In the genomic region with DNA sequence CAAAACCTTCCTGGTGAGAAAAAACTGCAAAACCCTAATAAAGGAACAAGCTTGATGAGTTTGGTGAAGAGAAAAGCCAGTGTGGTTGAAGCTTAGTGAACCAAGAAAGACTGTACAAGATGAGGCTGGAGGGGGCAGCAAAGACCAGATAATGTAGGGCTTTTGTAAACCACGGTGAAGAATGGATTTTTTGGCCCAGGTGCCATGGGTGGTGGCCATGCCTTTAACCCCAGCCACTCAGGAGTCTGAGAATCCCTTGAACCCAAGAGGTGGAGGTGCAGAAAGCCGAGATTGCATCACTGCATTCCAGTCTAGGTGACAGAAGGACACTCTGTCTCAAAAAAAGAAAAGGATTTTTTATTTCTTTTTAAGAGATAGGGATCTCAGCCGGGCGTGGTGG, we compare ENCODE assay signal across 14 cellular contexts. TPM values are rescaled to one million over a fixed set of nuclear protein-coding genes. Genes with fewer than 3 reads are reported as not detected.
A peak's percentile ranks its signal among the peaks of the same experiment; 100 is the strongest.
DNase-seq lines count a peak whose midpoint lies in the region; ATAC-seq and TF ChIP-seq lines count a peak whose summit lies in the region.
"Had no signal": no experiment of that assay in that cellular context is flagged by ENCODE, and none has a peak within 500 bp of the region (broad histone marks: within the 10 kb centered on the region; RNA-seq: fewer than 3 reads in every experiment).

No MANE protein-coding gene starts in this region.

- no peak overlapping the region for H3K4me2 ChIP-seq in DND-41 (ENCODE audit: insufficient read depth, low read length)
- H3K4me2 ChIP-seq in hepatocyte: no peak overlapping the region

- H4K20me1 ChIP-seq in DND-41 (ENCODE audit: insufficient read depth, low read length): 0 out of 2 replicates have a peak, but pooled peaks cover 9% of the 10 kb centered on the region
- H4K20me1 ChIP-seq in hepatocyte (ENCODE audit: insufficient read depth, poor library complexity, severe bottlenecking): no peaks in the 10 kb centered on the region

- no peak overlapping the region for H3K27ac ChIP-seq in DND-41 (ENCODE audit: low read length)
- H3K27ac ChIP-seq in RWPE1: peak overlapping the region; percentile 26
- no peak overlapping the region for H3K27ac ChIP-seq in hepatocyte
- H3K27ac ChIP-seq: neutrophil, Peyer's patch, VCaP had no signal

- H3K4me1 ChIP-seq in DND-41 (ENCODE audit: insufficient read depth, low read length) (peaks cover 37% of the 10 kb centered on the region), hepatocyte (ENCODE audit: insufficient read depth) (no peaks in the 10 kb centered on the region)

- DNase-seq in DND-41: no peak
- DNase-seq in GM20000 (ENCODE audit: low spot score): no peak
- no peak for DNase-seq in RWPE1 (ENCODE audit: low spot score)
- peak; percentile 18 for DNase-seq in hepatocyte (ENCODE audit: low spot score)
- DNase-seq in iPS-NIHi7 (ENCODE audit: extremely low spot score): no peak
- no peak for DNase-seq in NCI-H526 (lab: John Stamatoyannopoulos, UW)
- DNase-seq: activated gamma-delta T cell, kidney glomerular epithelial cell, NCI-H2029, Peyer's patch had no signal

- POLR2A ChIA-PET in RWPE1 (lab: Yijun Ruan, JAX; ENCODE audit: low non-redundant PET): interaction anchor here (0.5 kb wide), 1 partner anchor 38 kb away, joined by 3 read pairs; no protein-coding TSS in a partner anchor

- H3K9me3 ChIP-seq in DND-41 (ENCODE audit: insufficient read depth, low read length, severe bottlenecking): no peaks in the 10 kb centered on the region
- H3K9me3 ChIP-seq in hepatocyte (ENCODE audit: low read depth): no peaks in the 10 kb centered on the region
- H3K9me3 ChIP-seq: neutrophil, Peyer's patch had no signal

- no peaks in the 10 kb centered on the region for H3K9me2 ChIP-seq in hepatocyte (replicated peaks; ENCODE audit: insufficient read depth)

- TF ChIP-seq CTCF in DND-41 (IDR thresholded peaks at IDR 0.05; ENCODE audit: borderline replicate concordance, extremely low read depth, low read length, poor library complexity, severe bottlenecking) (peak; percentile 48), GM20000 (IDR thresholded peaks at IDR 0.05; ENCODE audit: extremely low read depth, missing control alignments) (peak; percentile 13), RWPE1 (conservative IDR thresholded peaks at IDR 0.05; ENCODE audit: low read depth) (no peak), hepatocyte (IDR thresholded peaks at IDR 0.05; ENCODE audit: poor library complexity) (peak; percentile 15)

- H2AFZ ChIP-seq in DND-41 (ENCODE audit: low read depth, low read length) (no peak overlapping the region), hepatocyte (no peak overlapping the region)

- 66% methylated on average over 4 of the region's 4 CpGs for WGBS in hepatocyte (ENCODE audit: low lambda C conversion rate, missing lambda C conversion rate)

- H3K4me3 ChIP-seq in DND-41 (ENCODE audit: low read depth in 1 of 2, low read length in 2 of 2): no peak overlapping the region
- H3K4me3 ChIP-seq in hepatocyte: no peak overlapping the region
- H3K4me3 ChIP-seq: Peyer's patch had no signal

- CTCF ChIA-PET in RWPE1 (lab: Yijun Ruan, JAX): interaction anchor here (0.7 to 0.8 kb wide), 2 partner anchors 35 to 624 kb away, joined by 3 read pairs; no protein-coding TSS in a partner anchor

- ATAC-seq in DND-41 (ENCODE audit: insufficient read depth, low read depth) (no peak), GM18873 (IDR thresholded peaks at IDR 0.05; ENCODE audit: low FRiP score, unreplicated experiment) (no peak)
- ATAC-seq: stimulated activated effector memory CD8-positive, alpha-beta T cell treated with anti-CD3 and anti-CD28 coated beads, Interleukin-12 subunit alpha, Interleukin-12 subunit beta, amount 100 ng/mL, for 72 hours had no signal

- H3K36me3 ChIP-seq in DND-41 (ENCODE audit: insufficient read depth, low read length): peaks cover 30% of the 10 kb centered on the region
- no peaks in the 10 kb centered on the region for H3K36me3 ChIP-seq in hepatocyte (replicated peaks; ENCODE audit: insufficient read depth, low read depth)

- H3K27me3 ChIP-seq in DND-41 (ENCODE audit: insufficient read depth, low read length, poor library complexity): no peaks in the 10 kb centered on the region
- no peaks in the 10 kb centered on the region for H3K27me3 ChIP-seq in hepatocyte
- H3K27me3 ChIP-seq: neutrophil, Peyer's patch had no signal

- H3K79me2 ChIP-seq in DND-41 (ENCODE audit: insufficient read depth, low read length) (peaks cover 33% of the 10 kb centered on the region), hepatocyte (peaks cover 26% of the 10 kb centered on the region)

- H3K9ac ChIP-seq in DND-41 (ENCODE audit: low read depth, low read length): no peak overlapping the region

RNA-seq across cellular contexts. Expression of a gene that starts 5.0 kb away (rescaled TPM):
- 41.3 and 45.7 TPM in 2 replicates for total RNA-seq in hepatocyte
- polyA plus RNA-seq in hepatocyte: 35.9 and 42.3 TPM in 2 replicates

RNA-seq across cellular contexts. Expression of a gene that starts 5.3 kb away (rescaled TPM):
- total RNA-seq in hepatocyte: 13.4 and 15.4 TPM in 2 replicates
- polyA plus RNA-seq in hepatocyte: 9.1 and 18.5 TPM in 2 replicates

RNA-seq across cellular contexts. Expression of a gene that starts 13.2 kb away (rescaled TPM):
- total RNA-seq in hepatocyte: 0.90 and 2.8 TPM in 2 replicates
- 3.9 and 4.1 TPM in 2 replicates for polyA plus RNA-seq in hepatocyte

RNA-seq across cellular contexts. Expression of a gene that starts 49.1 kb away (rescaled TPM):
- total RNA-seq in hepatocyte: 14.5 and 15.5 TPM in 2 replicates
- polyA plus RNA-seq in hepatocyte: 30.2 and 30.9 TPM in 2 replicates

RNA-seq across cellular contexts. Expression of a gene that starts 49.5 kb away (rescaled TPM):
- 81.4 and 104 TPM in 2 replicates for total RNA-seq in hepatocyte
- polyA plus RNA-seq in hepatocyte: 119 and 129 TPM in 2 replicates
